Comparison of ENCODE assay signal across 1 cellular context in genomic region chr7:16739863-16740622, GRCh38.
A peak's percentile ranks its signal among the peaks of the same experiment; 100 is the strongest.
TF ChIP-seq lines count a peak whose summit lies in the region.

No MANE protein-coding gene starts in this region.

TF ChIP-seq in K562, 482 proteins besides CTCF, POLR2A, EP300 and RAD21 (continued from another document and continues in another):
- TF ChIP-seq HINFP (tag; conservative IDR thresholded peaks at IDR 0.05; ENCODE audit: low read depth) (0 out of 2 replicates have a peak, but pooled peaks have one; percentile 35), ZNF668 (CRISPR knock-in tag; IDR thresholded peaks at IDR 0.05) (no peak), ZNF174 (CRISPR knock-in tag; IDR thresholded peaks at IDR 0.05) (no peak), HBP1 (CRISPR knock-in tag; IDR thresholded peaks at IDR 0.05) (no peak), NCOA2 (IDR thresholded peaks at IDR 0.05; ENCODE audit: partially characterized antibody in 2 of 2) (peak; percentile 40 to 49), ZNF717 (CRISPR knock-in tag; IDR thresholded peaks at IDR 0.05) (no peak), PTRF (tag; IDR thresholded peaks at IDR 0.05) (no peak), EGR1 (conservative IDR thresholded peaks at IDR 0.05) (peak; percentile 89), MAFG (tag; conservative IDR thresholded peaks at IDR 0.05) (peak; percentile 89), NFXL1 (CRISPR knock-in tag; IDR thresholded peaks at IDR 0.05) (no peak), ZNF407 (IDR thresholded peaks at IDR 0.05; ENCODE audit: low read depth) (no peak), ATF1 (CRISPR knock-in tag; IDR thresholded peaks at IDR 0.05) (no peak), ATF1 (tag; IDR thresholded peaks at IDR 0.05) (peak; percentile 55; the same call in 1 of the 2 replicates), POU5F1 (IDR thresholded peaks at IDR 0.05; ENCODE audit: borderline replicate concordance, low read depth, low read length, partially characterized antibody) (no peak), SMC3 (conservative IDR thresholded peaks at IDR 0.05; ENCODE audit: insufficient read depth, low read depth, low read length) (no peak), SOX6 (IDR thresholded peaks at IDR 0.05) (peak; percentile 81), PML (IDR thresholded peaks at IDR 0.05; ENCODE audit: low read length) (peak; percentile 92), NONO (IDR thresholded peaks at IDR 0.05; ENCODE audit: low read depth in 2 of 2, low read length in 1 of 2) (0 out of 4 replicates have a peak, but pooled peaks of 1 of the 2 experiments have one; percentile 17), ETS1 (conservative IDR thresholded peaks at IDR 0.05; ENCODE audit: control insufficient read depth, low read depth, low read length) (0 out of 2 replicates have a peak, but pooled peaks have one; percentile 43), SPI1 (IDR thresholded peaks at IDR 0.05; ENCODE audit: borderline replicate concordance, low read depth, low read length) (no peak), HDGF (IDR thresholded peaks at IDR 0.05) (no peak), RFX1 (IDR thresholded peaks at IDR 0.05) (no peak), MTA1 (IDR thresholded peaks at IDR 0.05; ENCODE audit: borderline replicate concordance) (peak; percentile 68; the same call in 1 of the 2 replicates), ATF3 (IDR thresholded peaks at IDR 0.05) (peak; percentile 89), ATF3 (CRISPR knock-in tag; conservative IDR thresholded peaks at IDR 0.05) (peak; percentile 91), PHB (CRISPR knock-in tag; IDR thresholded peaks at IDR 0.05) (no peak), PYGO2 (tag; IDR thresholded peaks at IDR 0.05) (0 out of 2 replicates have a peak, but pooled peaks have one; percentile 46), KLF1 (tag; IDR thresholded peaks at IDR 0.05) (no peak), ZNF766 (CRISPR knock-in tag; conservative IDR thresholded peaks at IDR 0.05) (peak; percentile 64; the same call in 1 of the 2 replicates), TAL1 (IDR thresholded peaks at IDR 0.05) (peak; percentile 91), MLX (CRISPR knock-in tag; conservative IDR thresholded peaks at IDR 0.05) (no peak), ZNF707 (CRISPR knock-in tag; conservative IDR thresholded peaks at IDR 0.05) (no peak), RNF219 (CRISPR knock-in tag; IDR thresholded peaks at IDR 0.05) (no peak), EWSR1 (IDR thresholded peaks at IDR 0.05; ENCODE audit: borderline replicate concordance, low read depth, partially characterized antibody) (no peak), BRD9 (IDR thresholded peaks at IDR 0.05; ENCODE audit: low read depth, partially characterized antibody) (peak; percentile 65), ZBTB11 (CRISPR knock-in tag; IDR thresholded peaks at IDR 0.05) (no peak), PURB (CRISPR knock-in tag; IDR thresholded peaks at IDR 0.05; ENCODE audit: low read depth) (no peak), GTF2E2 (tag; IDR thresholded peaks at IDR 0.05) (no peak), E2F3 (CRISPR knock-in tag; IDR thresholded peaks at IDR 0.05) (no peak), E4F1 (CRISPR knock-in tag; IDR thresholded peaks at IDR 0.05; ENCODE audit: borderline replicate concordance) (no peak), KLF13 (tag; IDR thresholded peaks at IDR 0.05; ENCODE audit: borderline replicate concordance, low read depth) (no peak)
